15 cellular contexts compared by ENCODE assay signal in genomic region chr6:3190056-3190455, GRCh38. TPM values are rescaled to one million over a fixed set of nuclear protein-coding genes. Genes with fewer than 3 reads are reported as not detected.
DNase-seq lines count a peak whose midpoint lies in the region; ATAC-seq and TF ChIP-seq lines count a peak whose summit lies in the region.
"Had no signal": no experiment of that assay in that cellular context is flagged by ENCODE, and none has a peak within 500 bp of the region (broad histone marks: within the 10 kb centered on the region; RNA-seq: fewer than 3 reads in every experiment).

No MANE protein-coding gene starts in this region.

- no peaks in the 10 kb centered on the region for H4K20me1 ChIP-seq in SK-N-SH (ENCODE audit: insufficient read depth)
- H4K20me1 ChIP-seq: BLaER1 had no signal

- TF ChIP-seq EP300 in SK-N-SH (IDR thresholded peaks at IDR 0.05; ENCODE audit: borderline replicate concordance in 1 of 2, low read depth in 1 of 2, low read length in 1 of 2) = no peak

- no peaks in the 10 kb centered on the region for H3K9me2 ChIP-seq in SK-N-SH

- H3K4me2 ChIP-seq in SK-N-SH = no peak overlapping the region
- H3K4me2 ChIP-seq: BLaER1, GM23338 had no signal

- no peak for TF ChIP-seq CTCF in SK-N-SH (IDR thresholded peaks at IDR 0.05)

- ATAC-seq in SK-N-SH treated with all-trans-retinoic acid at 6 μM for 48 hours = no peak
- no peak for ATAC-seq in GM21390 (IDR thresholded peaks at IDR 0.05; ENCODE audit: unreplicated experiment)
- ATAC-seq in activated CD8-positive, alpha-beta T cell treated with anti-CD3 and anti-CD28 coated beads, Interleukin-2, amount 10 ng/mL, durations not matched to agents 7 days and 5 days = no peak
- ATAC-seq: GM12878, GM23338 had no signal

- 50% methylated on average over 2 of the region's 4 CpGs for WGBS in SK-N-SH (ENCODE audit: low lambda C conversion rate)

- no peak overlapping the region for H3K27ac Mint-ChIP-seq in activated CD8-positive, alpha-beta T cell treated with anti-CD3 and anti-CD28 coated beads, Interleukin-2, amount 10 ng/mL, durations not matched to agents 7 days and 5 days
- H3K27ac Mint-ChIP-seq: GM23338 had no signal

- no peak overlapping the region for H3K4me3 Mint-ChIP-seq in activated CD8-positive, alpha-beta T cell treated with anti-CD3 and anti-CD28 coated beads, Interleukin-2, amount 10 ng/mL, durations not matched to agents 7 days and 5 days
- H3K4me3 Mint-ChIP-seq: CD8-positive, alpha-beta memory T cell; GM23338 had no signal

- H3K9me3 ChIP-seq in SK-N-SH = no peaks in the 10 kb centered on the region
- H3K9me3 ChIP-seq: BLaER1, Caco-2 had no signal

- peaks cover 0 to 7% of the 10 kb centered on the region in 2 experiments; a peak in 1 of 4 replicates for H3K4me1 ChIP-seq in SK-N-SH (ENCODE audit: control insufficient read depth in 1 of 2, insufficient read depth in 2 of 2, low read depth in 1 of 2, low read length in 1 of 2)
- H3K4me1 ChIP-seq: Caco-2 had no signal

- CTCF ChIA-PET in SK-N-SH (lab: Yijun Ruan, JAX) = interaction anchor here (1.1 to 1.3 kb wide), 2 partner anchors 43 to 61 kb away, joined by 3 to 4 read pairs; no protein-coding TSS in a partner anchor
- CTCF ChIA-PET in activated CD8-positive, alpha-beta T cell treated with anti-CD3 and anti-CD28 coated beads, Interleukin-2, amount 10 ng/mL, durations not matched to agents 7 days and 5 days (lab: Charles Lee) = interaction anchor here (1.3 kb wide), 1 partner anchor 33 kb away, joined by 3 read pairs; the partner anchor contains the start of gene TUBB2A

- no peak for TF ChIP-seq RAD21 in SK-N-SH (IDR thresholded peaks at IDR 0.05; ENCODE audit: low read length)

- no peaks in the 10 kb centered on the region for H3F3A ChIP-seq in SK-N-SH (replicated peaks; ENCODE audit: insufficient read depth)

- DNase-seq in SK-N-SH = no peak
- DNase-seq in M059J (ENCODE audit: low read depth) = peak; percentile 56
- DNase-seq in kidney tubule cell (ENCODE audit: low spot score) = peak; percentile 33
- DNase-seq in medulla oblongata (ENCODE audit: extremely low spot score) = no peak
- DNase-seq in activated CD8-positive, alpha-beta T cell treated with anti-CD3 and anti-CD28 coated beads, Interleukin-2, amount 10 ng/mL, durations not matched to agents 7 days and 5 days = no peak
- DNase-seq: 8988T; AML-193; Caco-2; CD8-positive, alpha-beta memory T cell; H7 had no signal

- H3K27ac ChIP-seq in SK-N-SH (ENCODE audit: low read depth in 2 of 2, low read length in 1 of 2) = no peak overlapping the region
- H3K27ac ChIP-seq: BLaER1 had no signal

- H3K9me3 Mint-ChIP-seq in activated CD8-positive, alpha-beta T cell treated with anti-CD3 and anti-CD28 coated beads, Interleukin-2, amount 10 ng/mL, durations not matched to agents 7 days and 5 days (ENCODE audit: insufficient read depth) = no peaks in the 10 kb centered on the region
- H3K9me3 Mint-ChIP-seq: CD8-positive, alpha-beta memory T cell had no signal

- H3K27me3 Mint-ChIP-seq in activated CD8-positive, alpha-beta T cell treated with anti-CD3 and anti-CD28 coated beads, Interleukin-2, amount 10 ng/mL, durations not matched to agents 7 days and 5 days (ENCODE audit: low read depth) = peaks cover 11% of the 10 kb centered on the region

- no peak overlapping the region for H3K4me3 ChIP-seq in SK-N-SH (ENCODE audit: low read depth in 2 of 2, low read length in 1 of 2)
- H3K4me3 ChIP-seq: BLaER1, GM12878, GM23338 had no signal

- H3K4me1 Mint-ChIP-seq in activated CD8-positive, alpha-beta T cell treated with anti-CD3 and anti-CD28 coated beads, Interleukin-2, amount 10 ng/mL, durations not matched to agents 7 days and 5 days (ENCODE audit: low read depth) = no peaks in the 10 kb centered on the region
- H3K4me1 Mint-ChIP-seq: CD8-positive, alpha-beta memory T cell had no signal

- no peaks in the 10 kb centered on the region for H3K27me3 ChIP-seq in SK-N-SH (ENCODE audit: insufficient read depth)
- H3K27me3 ChIP-seq: BLaER1 had no signal

- no peaks in the 10 kb centered on the region for H3K36me3 Mint-ChIP-seq in activated CD8-positive, alpha-beta T cell treated with anti-CD3 and anti-CD28 coated beads, Interleukin-2, amount 10 ng/mL, durations not matched to agents 7 days and 5 days (ENCODE audit: low read depth)
- H3K36me3 Mint-ChIP-seq: CD8-positive, alpha-beta memory T cell had no signal

- no peaks in the 10 kb centered on the region for H3K36me3 ChIP-seq in SK-N-SH (replicated peaks in 1 of 2; ENCODE audit: control insufficient read depth in 1 of 2, insufficient read depth in 2 of 2, low read length in 1 of 2)
- H3K36me3 ChIP-seq: BLaER1 had no signal

- POLR2A ChIA-PET in SK-N-SH (lab: Yijun Ruan, JAX) = no interaction called here
- POLR2A ChIA-PET in activated CD8-positive, alpha-beta T cell treated with anti-CD3 and anti-CD28 coated beads, Interleukin-2, amount 10 ng/mL, durations not matched to agents 7 days and 5 days (lab: Charles Lee) = no interaction called here

- H3K9ac ChIP-seq in SK-N-SH = no peak overlapping the region
- H3K9ac ChIP-seq: BLaER1 had no signal

- H2AFZ ChIP-seq in SK-N-SH (ENCODE audit: low read depth) = no peak overlapping the region
- H2AFZ ChIP-seq: GM23338 had no signal

- H3K79me2 ChIP-seq in SK-N-SH (ENCODE audit: insufficient read depth) = no peaks in the 10 kb centered on the region

TF ChIP-seq in SK-N-SH, 30 proteins besides CTCF, POLR2A, EP300 and RAD21 (continues in another document):
- no peak for TF ChIP-seq ZBTB33 (IDR thresholded peaks at IDR 0.05; ENCODE audit: borderline replicate concordance, low read depth)
- no peak for TF ChIP-seq USF2 (IDR thresholded peaks at IDR 0.05; ENCODE audit: borderline replicate concordance, low read depth, low read length)
- no peak for TF ChIP-seq MEF2A (IDR thresholded peaks at IDR 0.05; ENCODE audit: borderline replicate concordance, low read depth)
- TF ChIP-seq RCOR1 (IDR thresholded peaks at IDR 0.05; ENCODE audit: low read length) = no peak

TF ChIP-seq in SK-N-SH treated with all-trans-retinoic acid at 6 μM for 48 hours, 23 proteins besides CTCF, POLR2A, EP300 and RAD21 (continues in another document):
- TF ChIP-seq ZNF70 (CRISPR knock-in tag; IDR thresholded peaks at IDR 0.05) = no peak
- TF ChIP-seq CSRNP3 (CRISPR knock-in tag; IDR thresholded peaks at IDR 0.05) = no peak
- no peak for TF ChIP-seq TOX (CRISPR knock-in tag; IDR thresholded peaks at IDR 0.05; ENCODE audit: borderline replicate concordance)
- no peak for TF ChIP-seq GLIS3 (CRISPR knock-in tag; IDR thresholded peaks at IDR 0.05)
- no peak for TF ChIP-seq OSR1 (CRISPR knock-in tag; IDR thresholded peaks at IDR 0.05)
- no peak for TF ChIP-seq CSDC2 (CRISPR knock-in tag; IDR thresholded peaks at IDR 0.05)
- no peak for TF ChIP-seq ZNF8 (CRISPR knock-in tag; IDR thresholded peaks at IDR 0.05)
- TF ChIP-seq TCF4 (CRISPR knock-in tag; IDR thresholded peaks at IDR 0.05; ENCODE audit: borderline replicate concordance) = no peak
- no peak for TF ChIP-seq ZNF565 (CRISPR knock-in tag; conservative IDR thresholded peaks at IDR 0.05; ENCODE audit: low read depth)
- no peak for TF ChIP-seq PPARA (CRISPR knock-in tag; IDR thresholded peaks at IDR 0.05; ENCODE audit: borderline replicate concordance)
- TF ChIP-seq PATZ1 (CRISPR knock-in tag; IDR thresholded peaks at IDR 0.05; ENCODE audit: borderline replicate concordance) = no peak

RNA-seq across cellular contexts. Expression of gene TUBB2A, which starts 32.7 kb away (rescaled TPM):
- 169 and 199 TPM in 2 replicates for polyA plus RNA-seq in SK-N-SH (2012; rRNA removed)
- 106 and 153 TPM in 2 replicates for polyA plus RNA-seq in SK-N-SH (2012; cell fraction: cytosol; rRNA removed)
- 205 and 241 TPM in 2 replicates for polyA plus RNA-seq in SK-N-SH (2012; cell fraction: nucleus; rRNA removed)
- 278 and 327 TPM in 2 replicates for total RNA-seq in M059J (2014; rRNA removed; shearing (Covaris generic))
- 1 to 10 TPM; 2.7 to 3.5 TPM for total RNA-seq in activated CD8-positive, alpha-beta T cell treated with anti-CD3 and anti-CD28 coated beads, Interleukin-2, amount 10 ng/mL, durations not matched to agents 7 days and 5 days

RNA-seq across cellular contexts. Expression of gene TUBB2B, which starts 37.4 kb away (rescaled TPM):
- 161 and 162 TPM in 2 replicates for polyA plus RNA-seq in SK-N-SH (2012; rRNA removed)
- polyA plus RNA-seq in SK-N-SH (2012; cell fraction: cytosol; rRNA removed) = 98.8 and 151 TPM in 2 replicates
- 84.1 and 119 TPM in 2 replicates for polyA plus RNA-seq in SK-N-SH (2012; cell fraction: nucleus; rRNA removed)
- total RNA-seq in M059J (2014; rRNA removed; shearing (Covaris generic)) = 60.1 and 127 TPM in 2 replicates
- not detected for total RNA-seq in activated CD8-positive, alpha-beta T cell treated with anti-CD3 and anti-CD28 coated beads, Interleukin-2, amount 10 ng/mL, durations not matched to agents 7 days and 5 days

Comparison
In these comparisons a context has a peak if more than half of its experiments do, and no peak if none do; other contexts are left out.
1. DNase-seq: peak in M059J (single experiment) and kidney tubule cell (single experiment); none in SK-N-SH (single experiment), medulla oblongata (single experiment) and activated CD8-positive, alpha-beta T cell treated with anti-CD3 and anti-CD28 coated beads, Interleukin-2, amount 10 ng/mL, durations not matched to agents 7 days and 5 days (single experiment).
2. RNA of gene TUBB2A, which starts 32.7 kb away (total RNA-seq): 278 to 327 TPM in M059J; 2.7 to 3.5 TPM in activated CD8-positive, alpha-beta T cell treated with anti-CD3 and anti-CD28 coated beads, Interleukin-2, amount 10 ng/mL, durations not matched to agents 7 days and 5 days; every median in the first group is over 10 times any median in the second.
3. RNA of gene TUBB2B, which starts 37.4 kb away (total RNA-seq): 60.1 to 127 TPM in M059J; not detected in activated CD8-positive, alpha-beta T cell treated with anti-CD3 and anti-CD28 coated beads, Interleukin-2, amount 10 ng/mL, durations not matched to agents 7 days and 5 days; every median in the first group is over 10 times any median in the second.